Comparison of ENCODE assay signal across 9 cellular contexts in the genomic region with DNA sequence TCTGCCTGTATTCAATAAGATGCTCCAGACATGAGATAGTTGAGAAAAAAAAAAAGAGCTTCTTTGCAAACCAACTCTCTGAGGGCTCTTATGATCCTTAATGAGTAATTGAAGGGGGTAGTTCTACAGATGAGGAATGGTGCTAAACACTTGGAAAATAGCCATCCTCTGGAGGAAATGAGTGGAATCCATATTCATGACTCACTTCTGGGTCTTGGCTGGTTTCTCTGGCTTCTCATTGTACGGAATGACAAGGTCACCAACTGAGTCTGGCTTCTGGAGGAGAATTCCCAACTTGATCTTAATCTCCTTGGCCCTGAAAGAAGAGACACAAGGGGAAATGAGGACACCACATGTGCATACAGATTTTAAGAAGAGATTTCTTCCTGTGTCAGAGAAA. TPM values are rescaled to one million over a fixed set of nuclear protein-coding genes. Genes with fewer than 3 reads are reported as not detected.
A peak's percentile ranks its signal among the peaks of the same experiment; 100 is the strongest.
DNase-seq lines count a peak whose midpoint lies in the region; TF ChIP-seq lines count a peak whose summit lies in the region.
"Had no signal": no experiment of that assay in that cellular context is flagged by ENCODE, and none has a peak within 500 bp of the region (broad histone marks: within the 10 kb centered on the region; RNA-seq: fewer than 3 reads in every experiment).

No MANE protein-coding gene starts in this region.

- H3K4me1 ChIP-seq in muscle layer of duodenum (ENCODE audit: control insufficient read depth in 1 of 2, insufficient read depth in 2 of 2, low read length in 2 of 2): peaks cover 9 to 27% of the 10 kb centered on the region in 2 donors

- no peak for TF ChIP-seq CTCF in epithelial cell of proximal tubule (conservative IDR thresholded peaks at IDR 0.05; ENCODE audit: low read depth, low read length)

- peak; percentile 84 for DNase-seq in AG20443 (ENCODE audit: low spot score)
- peak; percentile 91 for DNase-seq in NCI-H226
- peak; percentile 87 for DNase-seq in epithelial cell of proximal tubule (ENCODE audit: low read depth)
- DNase-seq in activated CD8-positive, alpha-beta memory T cell treated with anti-CD3 and anti-CD28 coated beads, Interleukin-2, amount 50 U/mL, for 48 hours: no peak
- no peak for DNase-seq in HuH-7 (ENCODE audit: low spot score)
- no peak for DNase-seq in H7
- no peak for DNase-seq in effector CD4-positive, alpha-beta T cell
- DNase-seq: activated naive CD8-positive, alpha-beta T cell treated with anti-CD3 and anti-CD28 coated beads, Interleukin-2, amount 10 ng/mL, durations not matched to agents 7 days and 5 days had no signal

- H3K9me3 ChIP-seq in muscle layer of duodenum (ENCODE audit: control insufficient read depth in 1 of 2, low read length in 2 of 2): no peaks in the 10 kb centered on the region

- no peaks in the 10 kb centered on the region for H3K36me3 ChIP-seq in muscle layer of duodenum (ENCODE audit: control insufficient read depth in 1 of 2, insufficient read depth in 2 of 2, low read length in 2 of 2)
- no peaks in the 10 kb centered on the region for H3K36me3 ChIP-seq in H7 (replicated peaks; ENCODE audit: control insufficient read depth, insufficient read depth, low read length)

- peak overlapping the region; percentile 16 for H3K27ac ChIP-seq in muscle layer of duodenum (ENCODE audit: low read length)

- H3K27me3 ChIP-seq in muscle layer of duodenum (ENCODE audit: low read depth, low read length): no peaks in the 10 kb centered on the region
- no peaks in the 10 kb centered on the region for H3K27me3 ChIP-seq in H7 (ENCODE audit: control insufficient read depth, insufficient read depth, low read length)

- H3K4me3 ChIP-seq in epithelial cell of proximal tubule (ENCODE audit: low read depth, low read length) (no peak overlapping the region), muscle layer of duodenum (ENCODE audit: low read depth in 1 of 2, low read length in 2 of 2) (no peak overlapping the region), H7 (ENCODE audit: insufficient read depth, low read depth, low read length) (no peak overlapping the region)

RNA-seq across cellular contexts. Expression of a gene that starts 34.7 kb away (rescaled TPM):
- 0.36 and 1.4 TPM in 2 replicates for total RNA-seq in epithelial cell of proximal tubule
- total RNA-seq in H7 (2014; rRNA removed; shearing (Covaris generic)): 4.2 and 7.9 TPM in 2 replicates

Comparison
In these comparisons a context has a peak if more than half of its experiments do, and no peak if none do; other contexts are left out.
1. DNase-seq: peak in AG20443 (single experiment), NCI-H226 (single experiment) and epithelial cell of proximal tubule (single experiment); none in activated CD8-positive, alpha-beta memory T cell treated with anti-CD3 and anti-CD28 coated beads, Interleukin-2, amount 50 U/mL, for 48 hours (single experiment), HuH-7 (single experiment), H7 (single experiment) and effector CD4-positive, alpha-beta T cell (single experiment).